8 cellular contexts compared by ENCODE assay signal in the genomic region with DNA sequence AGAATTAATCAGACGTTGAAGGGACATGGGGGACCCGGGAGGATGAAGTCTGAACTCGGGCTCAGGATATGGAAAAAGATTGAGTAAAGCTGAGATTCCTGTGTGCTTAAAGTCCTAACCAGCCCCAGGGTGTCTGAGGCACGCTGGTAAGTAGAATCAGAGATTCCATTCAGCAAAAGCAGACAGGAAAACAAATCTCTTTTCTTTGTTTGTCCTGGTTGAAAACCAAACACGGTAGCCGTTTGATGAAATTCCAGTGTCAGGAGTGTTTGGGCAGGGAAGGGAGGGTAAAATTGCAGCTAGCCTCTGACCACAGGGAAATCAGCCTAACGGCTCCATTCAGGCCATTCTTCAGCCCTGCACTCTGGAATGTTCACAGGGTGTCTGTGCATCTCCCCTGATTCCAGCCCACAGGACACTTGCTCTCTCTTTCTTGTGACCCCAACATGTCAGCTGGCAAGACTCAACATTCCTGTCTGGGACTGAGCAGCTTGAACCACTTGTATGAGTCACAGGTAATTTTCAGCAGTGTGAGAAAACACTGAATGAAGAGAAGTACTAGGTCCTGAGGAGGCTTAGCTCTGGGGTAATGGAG. TPM values are rescaled to one million over a fixed set of nuclear protein-coding genes. Genes with fewer than 3 reads are reported as not detected.
A peak's percentile ranks its signal among the peaks of the same experiment; 100 is the strongest.
DNase-seq lines count a peak whose midpoint lies in the region; ATAC-seq, FAIRE-seq and TF ChIP-seq lines count a peak whose summit lies in the region.

No MANE protein-coding gene starts in this region.

- peak; percentile 22 to 58; a peak in 4 of 5 replicates for TF ChIP-seq RAD21 in A549 (conservative IDR thresholded peaks at IDR 0.05 in 1 of 2, IDR thresholded peaks at IDR 0.05 in 1 of 2)

- TF ChIP-seq CTCF in A549 (IDR thresholded peaks at IDR 0.05) = no peak

- peaks cover 49% of the 10 kb centered on the region for H3K4me1 Mint-ChIP-seq in activated T-helper 1 cell treated with anti-CD3 and anti-CD28 coated beads, Interleukin-12 subunit alpha, Interleukin-12 subunit beta, Interleukin-2, Interleukin-4 antibody, amounts not matched to agents 30 ng/mL and 10 ng/mL and 1 ng/mL, durations not matched to agents 14 hours and 24 hours and 36 hours (ENCODE audit: low read depth)
- H3K4me1 Mint-ChIP-seq in activated naive CD4-positive, alpha-beta T cell treated with anti-CD3 and anti-CD28 coated beads for 36 hours (ENCODE audit: low read depth) = peaks cover 19% of the 10 kb centered on the region

- H3K4me1 ChIP-seq in A549 (peaks cover 58% of the 10 kb centered on the region), right cardiac atrium (ENCODE audit: control insufficient read depth, insufficient read depth, low read length) (peaks cover 11% of the 10 kb centered on the region)

- peak; percentile 58 to 68; a peak in 4 of 5 replicates for TF ChIP-seq EP300 in A549 (IDR thresholded peaks at IDR 0.05)

- ATAC-seq in A549 (peak; percentile 96), right cardiac atrium (peak; percentile 57 to 86), GM19467 (IDR thresholded peaks at IDR 0.05; ENCODE audit: unreplicated experiment) (no peak)

- peak overlapping the region; percentile 81 for H3K27ac Mint-ChIP-seq in activated T-helper 1 cell treated with anti-CD3 and anti-CD28 coated beads, Interleukin-12 subunit alpha, Interleukin-12 subunit beta, Interleukin-2, Interleukin-4 antibody, amounts not matched to agents 30 ng/mL and 10 ng/mL and 1 ng/mL, durations not matched to agents 14 hours and 24 hours and 36 hours
- no peak overlapping the region for H3K27ac Mint-ChIP-seq in activated naive CD4-positive, alpha-beta T cell treated with anti-CD3 and anti-CD28 coated beads for 36 hours

- peak; percentile 97 for FAIRE-seq in A549 (lab: Jason Lieb, UNC)

- intact Hi-C loops in activated T-helper 1 cell treated with anti-CD3 and anti-CD28 coated beads, Interleukin-12 subunit alpha, Interleukin-12 subunit beta, Interleukin-2, Interleukin-4 antibody, amounts not matched to agents 30 ng/mL and 10 ng/mL and 1 ng/mL, durations not matched to agents 14 hours and 24 hours and 36 hours (cut with micrococcal nuclease) = loop anchor here (5.0 kb wide), 1 partner anchor 180 kb away; no protein-coding TSS in a partner anchor
- intact Hi-C loops in right cardiac atrium (cut with DNase I) = no loop called here
- intact Hi-C loops in activated naive CD4-positive, alpha-beta T cell treated with anti-CD3 and anti-CD28 coated beads for 36 hours (cut with micrococcal nuclease) = no loop called here

- H3K9me3 Mint-ChIP-seq in activated T-helper 1 cell treated with anti-CD3 and anti-CD28 coated beads, Interleukin-12 subunit alpha, Interleukin-12 subunit beta, Interleukin-2, Interleukin-4 antibody, amounts not matched to agents 30 ng/mL and 10 ng/mL and 1 ng/mL, durations not matched to agents 14 hours and 24 hours and 36 hours = no peaks in the 10 kb centered on the region
- no peaks in the 10 kb centered on the region for H3K9me3 Mint-ChIP-seq in activated naive CD4-positive, alpha-beta T cell treated with anti-CD3 and anti-CD28 coated beads for 36 hours

- H3K36me3 Mint-ChIP-seq in activated T-helper 1 cell treated with anti-CD3 and anti-CD28 coated beads, Interleukin-12 subunit alpha, Interleukin-12 subunit beta, Interleukin-2, Interleukin-4 antibody, amounts not matched to agents 30 ng/mL and 10 ng/mL and 1 ng/mL, durations not matched to agents 14 hours and 24 hours and 36 hours (ENCODE audit: low read depth) = peaks cover 15% of the 10 kb centered on the region
- no peaks in the 10 kb centered on the region for H3K36me3 Mint-ChIP-seq in activated naive CD4-positive, alpha-beta T cell treated with anti-CD3 and anti-CD28 coated beads for 36 hours (ENCODE audit: low read depth)

- H3K27ac ChIP-seq in A549 = peak overlapping the region; percentile 96 to 97
- peak overlapping the region; percentile 75 for H3K27ac ChIP-seq in right cardiac atrium (ENCODE audit: low read length)

- no peaks in the 10 kb centered on the region for H3K9me3 ChIP-seq in A549
- H3K9me3 ChIP-seq in right cardiac atrium (ENCODE audit: control insufficient read depth, low read length) = no peaks in the 10 kb centered on the region

- CTCF ChIA-PET in A549 (lab: Yijun Ruan, JAX) = interaction anchor here (0.8 to 3.9 kb wide), 7 partner anchors 10 to 119 kb away, joined by 3 to 36 read pairs (median 14); a partner anchor contains a TSS
- CTCF ChIA-PET in activated naive CD4-positive, alpha-beta T cell treated with anti-CD3 and anti-CD28 coated beads for 36 hours (lab: Charles Lee) = interaction anchor here (1.5 kb wide), 1 partner anchor 57 kb away, joined by 5 read pairs; no protein-coding TSS in a partner anchor

- WGBS in A549 (ENCODE audit: missing lambda C conversion rate) = 1% methylated on average over 7 of the region's 7 CpGs
- 24% methylated on average over 7 of the region's 7 CpGs for WGBS in right cardiac atrium

- H3K27me3 Mint-ChIP-seq in activated T-helper 1 cell treated with anti-CD3 and anti-CD28 coated beads, Interleukin-12 subunit alpha, Interleukin-12 subunit beta, Interleukin-2, Interleukin-4 antibody, amounts not matched to agents 30 ng/mL and 10 ng/mL and 1 ng/mL, durations not matched to agents 14 hours and 24 hours and 36 hours (ENCODE audit: insufficient read depth) = no peaks in the 10 kb centered on the region
- H3K27me3 Mint-ChIP-seq in activated naive CD4-positive, alpha-beta T cell treated with anti-CD3 and anti-CD28 coated beads for 36 hours (ENCODE audit: low read depth) = no peaks in the 10 kb centered on the region

- H3K27me3 ChIP-seq in right cardiac atrium (ENCODE audit: control insufficient read depth, insufficient read depth) = no peaks in the 10 kb centered on the region

- DNase-seq in A549 (ENCODE audit: low read depth in 1 of 2, low spot score in 1 of 2) (peak; percentile 89 to 98), HCEC 1CT (peak; percentile 74), right cardiac atrium (no peak), smooth muscle cell of the brain vasculature (ENCODE audit: low read depth, low spot score) (peak; percentile 87), mucosa of gallbladder (ENCODE audit: low spot score) (no peak)
- DNase-seq in activated T-helper 1 cell treated with anti-CD3 and anti-CD28 coated beads, Interleukin-12 subunit alpha, Interleukin-12 subunit beta, Interleukin-2, Interleukin-4 antibody, amounts not matched to agents 30 ng/mL and 10 ng/mL and 1 ng/mL, durations not matched to agents 14 hours and 24 hours and 36 hours (ENCODE audit: low spot score) = no peak
- no peak for DNase-seq in activated naive CD4-positive, alpha-beta T cell treated with anti-CD3 and anti-CD28 coated beads for 36 hours

- peak overlapping the region; percentile 96 for H3K4me3 Mint-ChIP-seq in activated T-helper 1 cell treated with anti-CD3 and anti-CD28 coated beads, Interleukin-12 subunit alpha, Interleukin-12 subunit beta, Interleukin-2, Interleukin-4 antibody, amounts not matched to agents 30 ng/mL and 10 ng/mL and 1 ng/mL, durations not matched to agents 14 hours and 24 hours and 36 hours
- H3K4me3 Mint-ChIP-seq in activated naive CD4-positive, alpha-beta T cell treated with anti-CD3 and anti-CD28 coated beads for 36 hours = no peak overlapping the region

- no peak for TF ChIP-seq POLR2A in A549 (IDR thresholded peaks at IDR 0.05; ENCODE audit: low read length)

- H3K4me3 ChIP-seq in A549 = peak overlapping the region; percentile 21; the same call in 2 of the 3 replicates
- no peak overlapping the region for H3K4me3 ChIP-seq in right cardiac atrium (ENCODE audit: low read length)

- POLR2A ChIA-PET in A549 (lab: Yijun Ruan, JAX) = interaction anchor here (1.0 to 3.5 kb wide), 11 partner anchors 10 to 317 kb away, joined by 3 to 45 read pairs (median 5); a partner anchor contains a TSS

- peak overlapping the region; percentile 83 for H3K4me2 ChIP-seq in A549

TF ChIP-seq in A549, 52 proteins besides CTCF, POLR2A, EP300 and RAD21 (continues in another document):
- peak; percentile 60 for TF ChIP-seq MAFK (IDR thresholded peaks at IDR 0.05; ENCODE audit: partially characterized antibody)
- peak; percentile 73 to 88; a peak in 4 of 5 replicates for TF ChIP-seq JUN (IDR thresholded peaks at IDR 0.05)
- peak; percentile 15; the same call in 1 of the 2 replicates for TF ChIP-seq ESRRA (IDR thresholded peaks at IDR 0.05; ENCODE audit: borderline replicate concordance, low read length)
- TF ChIP-seq RARB (CRISPR knock-in tag; IDR thresholded peaks at IDR 0.05) = 0 out of 2 replicates have a peak, but pooled peaks have one; percentile 44
- no peak for TF ChIP-seq NFE2L2 (conservative IDR thresholded peaks at IDR 0.05; ENCODE audit: low read length)
- no peak for TF ChIP-seq HOXA7 (CRISPR knock-in tag; IDR thresholded peaks at IDR 0.05)
- TF ChIP-seq, protein P1, sequence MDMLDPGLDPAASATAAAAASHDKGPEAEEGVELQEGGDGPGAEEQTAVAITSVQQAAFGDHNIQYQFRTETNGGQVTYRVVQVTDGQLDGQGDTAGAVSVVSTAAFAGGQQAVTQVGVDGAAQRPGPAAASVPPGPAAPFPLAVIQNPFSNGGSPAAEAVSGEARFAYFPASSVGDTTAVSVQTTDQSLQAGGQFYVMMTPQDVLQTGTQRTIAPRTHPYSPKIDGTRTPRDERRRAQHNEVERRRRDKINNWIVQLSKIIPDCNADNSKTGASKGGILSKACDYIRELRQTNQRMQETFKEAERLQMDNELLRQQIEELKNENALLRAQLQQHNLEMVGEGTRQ (IDR thresholded peaks at IDR 0.05) = no peak; the same call in 1 of the 2 replicates
- TF ChIP-seq EHMT2 (IDR thresholded peaks at IDR 0.05; ENCODE audit: low read depth) = no peak
- TF ChIP-seq CHD2 (IDR thresholded peaks at IDR 0.05; ENCODE audit: low read length, partially characterized antibody) = no peak
- TF ChIP-seq MYC (IDR thresholded peaks at IDR 0.05; ENCODE audit: borderline replicate concordance, low read length) = no peak
- peak; percentile 66; the same call in 1 of the 2 replicates for TF ChIP-seq FOXS1 (CRISPR knock-in tag; IDR thresholded peaks at IDR 0.05)

RNA-seq across cellular contexts. Expression of a gene that starts 31.0 kb away (rescaled TPM):
- polyA plus RNA-seq in A549 (2011; rRNA removed) (1.2 and 1.7 TPM in 2 replicates), A549 (2017; fragmentation: RNase III; extraction: RNeasy Plus Mini Kit Qiagen cat#74134 plus additional on column Dnase treatment) (0.67 to 0.76 TPM (median 0.70 TPM) in 3 replicates), right cardiac atrium (5.9 TPM)
- 1.2 and 1.5 TPM in 2 replicates for polyA plus RNA-seq in A549 (2012; cell fraction: cytosol; rRNA removed)
- polyA plus RNA-seq in A549 (2012; cell fraction: nucleus; rRNA removed) = 0.82 and 0.83 TPM in 2 replicates
- 1.6 and 2.7 TPM in 2 replicates for polyA minus RNA-seq in A549 (2011; rRNA and poly(A)+ RNA removed)
- total RNA-seq in activated T-helper 1 cell treated with anti-CD3 and anti-CD28 coated beads, Interleukin-12 subunit alpha, Interleukin-12 subunit beta, Interleukin-2, Interleukin-4 antibody, amounts not matched to agents 30 ng/mL and 10 ng/mL and 1 ng/mL, durations not matched to agents 14 hours and 24 hours and 36 hours = 4.8 and 6.8 TPM in 2 replicates
- total RNA-seq in right cardiac atrium (1 to 10 TPM; 3.6 to 7.4 (median 5.5) TPM), mucosa of gallbladder (1.7 TPM)
- total RNA-seq in activated naive CD4-positive, alpha-beta T cell treated with anti-CD3 and anti-CD28 coated beads for 36 hours = 1 to 10 TPM; 1.8 to 2.5 TPM

Comparison
In these comparisons a context has a peak if more than half of its experiments do, and no peak if none do; other contexts are left out.
1. DNase-seq: peak in A549 (2 of 2), HCEC 1CT (single experiment) and smooth muscle cell of the brain vasculature (single experiment); none in activated T-helper 1 cell treated with anti-CD3 and anti-CD28 coated beads, Interleukin-12 subunit alpha, Interleukin-12 subunit beta, Interleukin-2, Interleukin-4 antibody, amounts not matched to agents 30 ng/mL and 10 ng/mL and 1 ng/mL, durations not matched to agents 14 hours and 24 hours and 36 hours (single experiment), right cardiac atrium (0 of 3), mucosa of gallbladder (single experiment) and activated naive CD4-positive, alpha-beta T cell treated with anti-CD3 and anti-CD28 coated beads for 36 hours (single experiment).